11 cellular contexts compared by ENCODE assay signal in the genomic region with DNA sequence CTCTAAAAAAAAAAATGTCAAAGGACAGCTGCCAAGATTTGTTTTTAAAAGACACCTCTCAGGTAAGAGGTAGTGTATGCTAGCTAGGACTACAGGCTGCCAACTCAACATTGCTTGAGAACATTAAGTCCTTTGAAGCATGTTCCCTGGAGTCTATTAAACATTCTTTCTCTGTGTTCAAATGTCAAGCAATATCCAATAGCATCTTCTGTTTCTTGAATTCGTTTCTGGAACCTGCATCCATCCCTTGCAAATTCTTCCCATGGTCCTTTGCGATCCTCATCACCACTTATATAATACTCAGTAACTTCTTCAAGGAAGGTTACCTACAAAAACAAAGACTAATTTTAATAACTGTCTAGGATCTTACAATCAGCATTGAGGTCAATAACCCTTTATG. TPM values are rescaled to one million over a fixed set of nuclear protein-coding genes. Genes with fewer than 3 reads are reported as not detected.
A peak's percentile ranks its signal among the peaks of the same experiment; 100 is the strongest.
DNase-seq lines count a peak whose midpoint lies in the region; ATAC-seq and TF ChIP-seq lines count a peak whose summit lies in the region.
"Had no signal": no experiment of that assay in that cellular context is flagged by ENCODE, and none has a peak within 500 bp of the region (broad histone marks: within the 10 kb centered on the region; RNA-seq: fewer than 3 reads in every experiment).

No MANE protein-coding gene starts in this region.

- H3K27me3 ChIP-seq in GM06990 (replicated peaks; ENCODE audit: control insufficient read depth, insufficient read depth, low read length) (no peaks in the 10 kb centered on the region), endocrine pancreas (ENCODE audit: control insufficient read depth, insufficient read depth, low read length) (no peaks in the 10 kb centered on the region), sigmoid colon (no peaks in the 10 kb centered on the region)

- H3K4me1 ChIP-seq in OCI-LY7 (ENCODE audit: insufficient read depth, low read length, poor library complexity, severe bottlenecking) (peaks cover 25% of the 10 kb centered on the region), endocrine pancreas (ENCODE audit: control insufficient read depth, insufficient read depth, low read length) (peaks cover 23% of the 10 kb centered on the region), sigmoid colon (peaks cover 0 to 53% (median 31%) of the 10 kb centered on the region in 4 donors)

- TF ChIP-seq CTCF in GM06990 (IDR thresholded peaks at IDR 0.05; ENCODE audit: insufficient read depth, low read length, poor library complexity, severe bottlenecking) (no peak), OCI-LY7 (conservative IDR thresholded peaks at IDR 0.05; ENCODE audit: low read length) (no peak), sigmoid colon (IDR thresholded peaks at IDR 0.05) (no peak)

- no peaks in the 10 kb centered on the region for H3K9me2 ChIP-seq in OCI-LY7 (ENCODE audit: insufficient read depth, low read length)

- no peak for TF ChIP-seq POLR2A in sigmoid colon (IDR thresholded peaks at IDR 0.05)

- intact Hi-C loops in OCI-LY7 (cut with micrococcal nuclease; ENCODE audit: unreplicated experiment) (loop anchor here (10.0 kb wide), 1 partner anchor 541 kb away; a partner anchor contains a TSS), sigmoid colon (cut with DNase I) (no loop called here)

- DNase-seq in GM06990 (ENCODE audit: extremely low read depth, insufficient read length) (no peak), OCI-LY7 (ENCODE audit: low spot score) (no peak), sigmoid colon (no peak), NCI-H2227 (lab: John Stamatoyannopoulos, UW; ENCODE audit: unreplicated experiment) (no peak), H4 (ENCODE audit: low spot score) (no peak), HEK293T (ENCODE audit: extremely low spot score) (no peak)
- DNase-seq: dermis blood vessel endothelial cell, mesendoderm, NCI-H1436 had no signal

- no peak for ATAC-seq in GM21529 (IDR thresholded peaks at IDR 0.05; ENCODE audit: unreplicated experiment)

- H3K79me2 ChIP-seq in OCI-LY7 (ENCODE audit: insufficient read depth, low read depth, low read length) = peaks cover 100% of the 10 kb centered on the region

- H3K9ac ChIP-seq in endocrine pancreas (ENCODE audit: control insufficient read depth, insufficient read depth, low read length) = no peak overlapping the region

- POLR2A ChIA-PET in OCI-LY7 (lab: Charles Lee) (interaction anchor here (0.6 kb wide), 2 partner anchors 102 to 610 kb away, joined by 3 to 4 read pairs; no protein-coding TSS in a partner anchor), HEK293T (lab: Yijun Ruan, JAX) (no interaction called here)

- WGBS in sigmoid colon, 2 donors = 36 to 48% methylated on average over 2 of the region's 2 CpGs

- H4K20me1 ChIP-seq in OCI-LY7 (ENCODE audit: insufficient read depth, low read length) = peaks cover 58% of the 10 kb centered on the region

- BruUV-seq in OCI-LY7 (replicated peaks; lab: Mats Ljungman, UMichigan) = no TSS peak

- TF ChIP-seq EP300 in sigmoid colon (IDR thresholded peaks at IDR 0.05) = no peak

- H2AFZ ChIP-seq in OCI-LY7 (ENCODE audit: low read length) = no peak overlapping the region

- H3K36me3 ChIP-seq in GM06990 (ENCODE audit: control insufficient read depth, insufficient read depth, low read length) = peaks cover 6% of the 10 kb centered on the region
- H3K36me3 ChIP-seq in OCI-LY7 (ENCODE audit: insufficient read depth, low read length) = peaks cover 99% of the 10 kb centered on the region
- peaks cover 5% of the 10 kb centered on the region for H3K36me3 ChIP-seq in endocrine pancreas (ENCODE audit: control insufficient read depth, insufficient read depth, low read length)
- H3K36me3 ChIP-seq in sigmoid colon = peaks cover 5 to 54% (median 19%) of the 10 kb centered on the region in 4 donors

- CTCF ChIA-PET in OCI-LY7 (lab: Charles Lee; ENCODE audit: unreplicated experiment) (no interaction called here), HEK293T (lab: Yijun Ruan, JAX) (interaction anchor here (0.6 kb wide), 2 partner anchors 322 to 864 kb away, joined by 3 read pairs; no protein-coding TSS in a partner anchor)

- H3K4me2 ChIP-seq in OCI-LY7 (ENCODE audit: low read length) = peak overlapping the region; percentile 96

- H3K4me3 ChIP-seq in GM06990 (replicated peaks; ENCODE audit: low read depth, low read length) (peak overlapping the region; percentile 97), OCI-LY7 (ENCODE audit: low read depth, low read length, poor library complexity, severe bottlenecking) (peak overlapping the region; percentile 98), endocrine pancreas (ENCODE audit: control insufficient read depth, insufficient read depth, low read length) (peak overlapping the region; percentile 100), sigmoid colon (peak overlapping the region in 2 of 4 donors; percentile 90 to 97)

- H3K27ac ChIP-seq in OCI-LY7 (ENCODE audit: low read depth, low read length, poor library complexity, severe bottlenecking) (no peak overlapping the region), sigmoid colon (peak overlapping the region; percentile 66 to 100 (median 98))

- H3K9me3 ChIP-seq in OCI-LY7 (ENCODE audit: low read length) = no peaks in the 10 kb centered on the region
- no peaks in the 10 kb centered on the region for H3K9me3 ChIP-seq in endocrine pancreas (ENCODE audit: control insufficient read depth, low read length)
- no peaks in the 10 kb centered on the region for H3K9me3 ChIP-seq in sigmoid colon

TF ChIP-seq in HEK293T, 16 proteins besides CTCF, POLR2A, EP300 and RAD21:
- no peak for TF ChIP-seq FOXM1 (IDR thresholded peaks at IDR 0.05; ENCODE audit: borderline replicate concordance)
- no peak for TF ChIP-seq CTBP1 (IDR thresholded peaks at IDR 0.05; ENCODE audit: borderline replicate concordance)
- TF ChIP-seq TARDBP (IDR thresholded peaks at IDR 0.05) = no peak
- TF ChIP-seq LEF1 (IDR thresholded peaks at IDR 0.05; ENCODE audit: borderline replicate concordance) = no peak
- TF ChIP-seq ZNF384 (IDR thresholded peaks at IDR 0.05) = no peak
- TF ChIP-seq NFRKB (IDR thresholded peaks at IDR 0.05) = no peak
- TF ChIP-seq, protein P1, sequence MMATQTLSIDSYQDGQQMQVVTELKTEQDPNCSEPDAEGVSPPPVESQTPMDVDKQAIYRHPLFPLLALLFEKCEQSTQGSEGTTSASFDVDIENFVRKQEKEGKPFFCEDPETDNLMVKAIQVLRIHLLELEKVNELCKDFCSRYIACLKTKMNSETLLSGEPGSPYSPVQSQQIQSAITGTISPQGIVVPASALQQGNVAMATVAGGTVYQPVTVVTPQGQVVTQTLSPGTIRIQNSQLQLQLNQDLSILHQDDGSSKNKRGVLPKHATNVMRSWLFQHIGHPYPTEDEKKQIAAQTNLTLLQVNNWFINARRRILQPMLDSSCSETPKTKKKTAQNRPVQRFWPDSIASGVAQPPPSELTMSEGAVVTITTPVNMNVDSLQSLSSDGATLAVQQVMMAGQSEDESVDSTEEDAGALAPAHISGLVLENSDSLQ (IDR thresholded peaks at IDR 0.05) = no peak
- no peak for TF ChIP-seq ARNT (IDR thresholded peaks at IDR 0.05)
- TF ChIP-seq BHLHE40 (IDR thresholded peaks at IDR 0.05; ENCODE audit: borderline replicate concordance) = no peak
- TF ChIP-seq L3MBTL2 (conservative IDR thresholded peaks at IDR 0.05) = no peak
- TF ChIP-seq SUZ12 (IDR thresholded peaks at IDR 0.05) = no peak
- TF ChIP-seq FOXA1 (IDR thresholded peaks at IDR 0.05) = no peak

RNA-seq across cellular contexts. Expression of a gene that starts 5.6 kb away (rescaled TPM):
- total RNA-seq in OCI-LY7 (2014; rRNA removed; shearing (Covaris generic)) = 63.5 and 72.6 TPM in 2 replicates
- total RNA-seq in OCI-LY7 (2022) (79.2 and 91.3 TPM in 2 replicates), sigmoid colon (10 to 100 TPM; 40.0 to 44.7 (median 42.9) TPM)
- polyA plus RNA-seq in sigmoid colon = 10 to 100 TPM in 1 of 3 donors, 1 to 10 TPM in 2; 9.0 to 31.3 (median 9.5) TPM
- total RNA-seq in H4 (2014; rRNA removed; shearing (Covaris generic)) = 17.9 and 19.2 TPM in 2 replicates

RNA-seq across cellular contexts. Expression of a gene that starts 46.3 kb away (rescaled TPM):
- not detected in 2 replicates for total RNA-seq in OCI-LY7 (2014; rRNA removed; shearing (Covaris generic))
- not detected in 2 replicates for total RNA-seq in OCI-LY7 (2022)
- total RNA-seq in sigmoid colon = 10 to 100 TPM in 1 of 4 donors, 1 to 10 TPM in 3; 5.6 to 15.0 (median 8.5) TPM
- polyA plus RNA-seq in sigmoid colon = 10 to 100 TPM; 22.2 to 58.7 (median 40.5) TPM
- total RNA-seq in H4 (2014; rRNA removed; shearing (Covaris generic)) = 1.2 and 3.4 TPM in 2 replicates
